Comparison of ENCODE assay signal across 14 cellular contexts in the genomic region with DNA sequence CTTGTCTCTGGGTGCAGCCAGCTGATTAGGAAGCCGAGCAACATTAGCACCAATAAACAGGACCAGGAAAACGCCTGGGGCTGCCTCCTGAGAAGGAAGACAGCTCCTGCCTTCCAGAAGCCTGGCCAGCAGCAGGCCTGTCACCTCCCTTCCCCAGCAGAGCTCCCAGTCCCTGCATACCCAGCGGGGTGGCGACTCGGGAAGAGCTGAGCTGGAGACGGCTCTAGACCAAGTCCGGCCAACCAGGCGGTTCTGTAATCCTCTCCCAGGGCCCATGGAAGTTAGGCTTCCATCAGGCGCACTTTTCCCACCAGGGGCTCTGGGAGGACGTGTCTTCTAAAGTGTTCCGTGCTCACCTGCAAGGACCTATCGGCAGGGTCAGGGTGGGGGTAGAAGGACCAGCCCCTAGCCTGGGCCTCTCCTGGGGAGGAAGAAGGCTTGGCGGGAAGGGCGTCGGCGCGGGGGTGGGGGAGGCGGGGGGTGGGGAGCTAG. TPM values are rescaled to one million over a fixed set of nuclear protein-coding genes. Genes with fewer than 3 reads are reported as not detected.
A peak's percentile ranks its signal among the peaks of the same experiment; 100 is the strongest.
DNase-seq lines count a peak whose midpoint lies in the region; ATAC-seq lines count a peak whose summit lies in the region.
"Had no signal": no experiment of that assay in that cellular context is flagged by ENCODE, and none has a peak within 500 bp of the region (broad histone marks: within the 10 kb centered on the region; RNA-seq: fewer than 3 reads in every experiment).

No MANE protein-coding gene starts in this region.

- H3K4me1 Mint-ChIP-seq in stimulated activated naive CD8-positive, alpha-beta T cell treated with anti-CD3 and anti-CD28 coated beads, Interleukin-15, amount 100 ng/mL, for 72 hours = peaks cover 24% of the 10 kb centered on the region
- peaks cover 4 to 10% (median 7%) of the 10 kb centered on the region in 4 donors for H3K4me1 Mint-ChIP-seq in naive thymus-derived CD8-positive, alpha-beta T cell

- H3K4me3 ChIP-seq in SJCRH30 = no peak overlapping the region
- H3K4me3 ChIP-seq: SJSA1 had no signal

- peak overlapping the region; percentile 9 to 66 for H3K4me3 Mint-ChIP-seq in stimulated activated naive CD8-positive, alpha-beta T cell treated with anti-CD3 and anti-CD28 coated beads, Interleukin-15, amount 100 ng/mL, for 72 hours
- peak overlapping the region in 7 of 10 donors; percentile 26 to 69 (median 53) for H3K4me3 Mint-ChIP-seq in naive thymus-derived CD8-positive, alpha-beta T cell
- H3K4me3 Mint-ChIP-seq: activated CD8-positive, alpha-beta T cell treated with anti-CD3 and anti-CD28 coated beads for 36 hours; neural crest cell had no signal

- no peak for DNase-seq in stimulated activated naive CD8-positive, alpha-beta T cell treated with anti-CD3 and anti-CD28 coated beads, Interleukin-15, amount 100 ng/mL, for 72 hours
- no peak for DNase-seq in stimulated activated naive CD8-positive, alpha-beta T cell treated with anti-CD3 and anti-CD28 coated beads, Interleukin-15, Interleukin-2, amounts not matched to agents 100 U/mL and 50 U/mL, for 24 hours
- DNase-seq in naive thymus-derived CD8-positive, alpha-beta T cell = no peak
- no peak for DNase-seq in medulla oblongata (ENCODE audit: extremely low spot score)
- DNase-seq in effector CD4-positive, alpha-beta T cell = no peak
- no peak for DNase-seq in SJCRH30
- no peak for DNase-seq in dedifferentiated amniotic fluid mesenchymal stem cell (ENCODE audit: extremely low spot score)
- DNase-seq: activated CD8-positive, alpha-beta T cell treated with anti-CD3 and anti-CD28 coated beads for 36 hours; C1 segment of cervical spinal cord; KG1; NCI-H226 had no signal

- H3K27me3 Mint-ChIP-seq in stimulated activated naive CD8-positive, alpha-beta T cell treated with anti-CD3 and anti-CD28 coated beads, Interleukin-15, amount 100 ng/mL, for 72 hours = peaks cover 49% of the 10 kb centered on the region
- peaks cover 8 to 35% (median 10%) of the 10 kb centered on the region in 5 donors for H3K27me3 Mint-ChIP-seq in naive thymus-derived CD8-positive, alpha-beta T cell

- H3K9me3 ChIP-seq in SJCRH30 (replicated peaks) = no peaks in the 10 kb centered on the region
- H3K9me3 ChIP-seq: SJSA1 had no signal

- no peak for ATAC-seq in stimulated activated naive CD8-positive, alpha-beta T cell treated with anti-CD3 and anti-CD28 coated beads, Interleukin-15, amount 100 ng/mL, for 72 hours
- ATAC-seq in stimulated activated naive CD8-positive, alpha-beta T cell treated with anti-CD3 and anti-CD28 coated beads, Interleukin-15, Interleukin-2, amounts not matched to agents 100 U/mL and 50 U/mL, for 24 hours = no peak
- peak; percentile 20 for ATAC-seq in esophagus mucosa
- ATAC-seq in naive thymus-derived CD8-positive, alpha-beta T cell = no peak

- no peak overlapping the region for H3K27ac Mint-ChIP-seq in stimulated activated naive CD8-positive, alpha-beta T cell treated with anti-CD3 and anti-CD28 coated beads, Interleukin-15, amount 100 ng/mL, for 72 hours
- H3K27ac Mint-ChIP-seq in naive thymus-derived CD8-positive, alpha-beta T cell = no peak overlapping the region
- H3K27ac Mint-ChIP-seq: activated CD8-positive, alpha-beta T cell treated with anti-CD3 and anti-CD28 coated beads for 36 hours had no signal

- no peaks in the 10 kb centered on the region for H3K27me3 ChIP-seq in SJCRH30

- no peaks in the 10 kb centered on the region for H3K4me1 ChIP-seq in SJCRH30

- H3K27ac ChIP-seq in SJCRH30 = no peak overlapping the region
- H3K27ac ChIP-seq: SJSA1 had no signal

- H3K36me3 ChIP-seq in SJCRH30 = no peaks in the 10 kb centered on the region
- H3K36me3 ChIP-seq: SJSA1 had no signal

- peaks cover 0 to 3% (median 2%) of the 10 kb centered on the region in 3 donors for H3K36me3 Mint-ChIP-seq in naive thymus-derived CD8-positive, alpha-beta T cell

- POLR2A ChIA-PET in naive thymus-derived CD8-positive, alpha-beta T cell (lab: Charles Lee) = no interaction called here

- H3K9me3 Mint-ChIP-seq in stimulated activated naive CD8-positive, alpha-beta T cell treated with anti-CD3 and anti-CD28 coated beads, Interleukin-15, amount 100 ng/mL, for 72 hours = no peaks in the 10 kb centered on the region
- H3K9me3 Mint-ChIP-seq in naive thymus-derived CD8-positive, alpha-beta T cell = no peaks in the 10 kb centered on the region
- H3K9me3 Mint-ChIP-seq: activated CD8-positive, alpha-beta T cell treated with anti-CD3 and anti-CD28 coated beads for 36 hours; neural crest cell had no signal

RNA-seq across cellular contexts. Expression of a gene that starts 12.0 kb away (rescaled TPM):
- total RNA-seq in esophagus mucosa = 99.0 TPM
- 10 to 100 TPM; 48.6 to 57.1 TPM for total RNA-seq in naive thymus-derived CD8-positive, alpha-beta T cell
- polyA plus RNA-seq in naive thymus-derived CD8-positive, alpha-beta T cell = 10 to 100 TPM in 1 of 3 donors, 1 to 10 TPM in 2; 8.2 to 15.3 (median 8.7) TPM
- 33.9 and 42.5 TPM in 2 replicates for total RNA-seq in SJCRH30 (2014; rRNA removed; shearing (Covaris generic))

RNA-seq across cellular contexts. Expression of a gene that starts 25.9 kb away (rescaled TPM):
- total RNA-seq in esophagus mucosa = 0.68 TPM
- under 1 TPM; 0.16 to 0.30 TPM for total RNA-seq in naive thymus-derived CD8-positive, alpha-beta T cell
- polyA plus RNA-seq in naive thymus-derived CD8-positive, alpha-beta T cell = not detected
- total RNA-seq in SJCRH30 (2014; rRNA removed; shearing (Covaris generic)) = not detected in 2 replicates
- total RNA-seq: SJSA1 had no signal
